17 cellular contexts compared by ENCODE assay signal in genomic region chr10:32204606-32205005, GRCh38.
"Had no signal": no experiment of that assay in that cellular context is flagged by ENCODE, and none has a peak within 500 bp of the region (broad histone marks: within the 10 kb centered on the region; RNA-seq: fewer than 3 reads in every experiment).

No MANE protein-coding gene starts in this region.

- DNase-seq: dermis blood vessel endothelial cell; foreskin fibroblast; glutamatergic neuron; islet precursor cell; mucosa of descending colon; naive thymus-derived CD8-positive, alpha-beta T cell; psoas muscle; sigmoid colon; small intestine; stimulated activated CD4-positive, alpha-beta T cell treated with anti-CD3 and anti-CD28 coated beads, Interleukin-2, amount 100 ng/mL, for 48 hours; stimulated activated naive CD4-positive, alpha-beta T cell treated with Interleukin-2 at 50 U/mL for 16 hours had no signal

- H3K36me3 Mint-ChIP-seq: type B pancreatic cell had no signal

- H3K4me3 ChIP-seq: gastroesophageal sphincter, mucosa of descending colon, psoas muscle, sigmoid colon had no signal

- H3K9me3 ChIP-seq: gastroesophageal sphincter, mucosa of descending colon, neutrophil, psoas muscle, sigmoid colon had no signal

- H3K27ac ChIP-seq: gastroesophageal sphincter, neutrophil, psoas muscle, sigmoid colon had no signal

- H3K36me3 ChIP-seq: gastroesophageal sphincter, neutrophil, sigmoid colon had no signal

- H3K27me3 Mint-ChIP-seq: type B pancreatic cell had no signal

- H3K27ac Mint-ChIP-seq: naive thymus-derived CD8-positive, alpha-beta T cell; type B pancreatic cell had no signal

- ATAC-seq: gastroesophageal sphincter; left lobe of liver; mucosa of descending colon; naive thymus-derived CD8-positive, alpha-beta T cell; psoas muscle had no signal

- H3K27me3 ChIP-seq: gastroesophageal sphincter, neutrophil, sigmoid colon had no signal

- H3K9me3 Mint-ChIP-seq: type B pancreatic cell had no signal

- FAIRE-seq: colon, small intestine, urothelium cell line had no signal

- H3K4me3 Mint-ChIP-seq: naive thymus-derived CD8-positive, alpha-beta T cell; type B pancreatic cell had no signal

- H3K4me1 ChIP-seq: gastroesophageal sphincter, psoas muscle, sigmoid colon had no signal
